In the genomic region with DNA sequence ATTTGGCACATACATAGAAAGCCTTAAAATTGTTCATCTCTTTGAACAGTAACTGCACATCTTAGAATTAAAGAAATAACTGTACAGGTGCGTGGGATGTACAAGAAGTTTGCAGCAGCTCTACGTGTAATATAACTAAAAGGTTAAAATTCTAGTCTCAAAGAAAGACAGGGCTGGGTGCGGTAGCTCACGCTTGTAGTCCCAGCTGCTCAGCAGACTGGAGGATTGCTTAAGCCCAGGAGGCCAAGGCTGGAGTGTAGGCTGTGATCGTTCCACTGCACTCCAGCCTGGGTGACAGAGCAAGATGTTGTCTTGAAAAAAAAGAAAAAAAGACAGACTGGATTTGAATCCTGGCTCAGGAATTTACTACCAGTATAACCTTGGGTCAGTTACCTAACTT, we compare ENCODE assay signal across 26 cellular contexts.
"Had no signal": no experiment of that assay in that cellular context is flagged by ENCODE, and none has a peak within 500 bp of the region (broad histone marks: within the 10 kb centered on the region; RNA-seq: fewer than 3 reads in every experiment).

No MANE protein-coding gene starts in this region.

- H3K4me3 Mint-ChIP-seq: naive thymus-derived CD4-positive, alpha-beta T cell; natural killer cell; nephron; neural progenitor cell; stimulated activated memory B cell treated with anti-CD40 and anti-IgM and Interleukin-4, amounts not matched to agents 10 μg/mL and 1 μg/mL and 100 μg/mL, for 72 hours; stimulated activated naive CD8-positive, alpha-beta T cell treated with anti-CD3 and anti-CD28 coated beads, Interleukin-15, Interleukin-2, amounts not matched to agents 100 ng/mL and 50 ng/mL, for 24 hours had no signal

- H3K4me1 Mint-ChIP-seq: neural progenitor cell had no signal

- H3K27me3 Mint-ChIP-seq: naive thymus-derived CD4-positive, alpha-beta T cell; progenitor cell of endocrine pancreas; stimulated activated memory B cell treated with anti-CD40 and anti-IgM and Interleukin-4, amounts not matched to agents 10 μg/mL and 1 μg/mL and 100 μg/mL, for 72 hours; stimulated activated naive CD8-positive, alpha-beta T cell treated with anti-CD3 and anti-CD28 coated beads, Interleukin-15, Interleukin-2, amounts not matched to agents 100 ng/mL and 50 ng/mL, for 24 hours had no signal

- H3K9ac ChIP-seq: neural progenitor cell, parathyroid adenoma had no signal

- H3K4me2 ChIP-seq: neural progenitor cell had no signal

- H2AFZ ChIP-seq: neural progenitor cell, parathyroid adenoma had no signal

- H3K36me3 ChIP-seq: ovary had no signal

- H3K27me3 ChIP-seq: neural progenitor cell, ovary, right lobe of liver, stomach, thyroid gland, tibial nerve, upper lobe of left lung, vagina had no signal

- H3K4me1 ChIP-seq: parathyroid adenoma, thyroid gland, upper lobe of left lung had no signal

- H3K4me3 ChIP-seq: neural progenitor cell, ovary, psoas muscle, right lobe of liver, stomach, thoracic aorta, thyroid gland, tibial nerve, upper lobe of left lung, vagina had no signal

- ATAC-seq: naive thymus-derived CD4-positive, alpha-beta T cell; natural killer cell; psoas muscle; right cardiac atrium; stimulated activated memory B cell treated with anti-CD40 and anti-IgM and Interleukin-4, amounts not matched to agents 10 μg/mL and 1 μg/mL and 100 μg/mL, for 72 hours had no signal

- H3K9me3 ChIP-seq: ovary, psoas muscle, right lobe of liver, stomach, thoracic aorta, thyroid gland, tibial nerve, upper lobe of left lung, vagina had no signal

- H3K27ac ChIP-seq: neural progenitor cell, ovary, parathyroid adenoma, psoas muscle, stomach, thoracic aorta, thyroid gland, tibial nerve, upper lobe of left lung, vagina had no signal

- H3K27ac Mint-ChIP-seq: natural killer cell; nephron; neural progenitor cell; progenitor cell of endocrine pancreas; stimulated activated memory B cell treated with anti-CD40 and anti-IgM and Interleukin-4, amounts not matched to agents 10 μg/mL and 1 μg/mL and 100 μg/mL, for 72 hours; stimulated activated naive CD8-positive, alpha-beta T cell treated with anti-CD3 and anti-CD28 coated beads, Interleukin-15, Interleukin-2, amounts not matched to agents 100 ng/mL and 50 ng/mL, for 24 hours had no signal

- DNase-seq: naive thymus-derived CD4-positive, alpha-beta T cell; natural killer cell; occipital lobe; ovary; posterior cingulate gyrus; psoas muscle; right cardiac atrium; right lobe of liver; small intestine; stimulated activated CD4-positive, alpha-beta T cell treated with anti-CD3 and anti-CD28 coated beads, Interleukin-15, amount 100 ng/mL, for 24 hours; stimulated activated CD4-positive, alpha-beta T cell treated with anti-CD3 and anti-CD28 coated beads, Interleukin-2, amount 100 ng/mL, for 24 hours; stimulated activated CD4-positive, alpha-beta T cell treated with anti-CD3 and anti-CD28 coated beads, Interleukin-2, amount 100 ng/mL, for 48 hours; stimulated activated CD4-positive, alpha-beta T cell treated with anti-CD3 and anti-CD28 coated beads, Interleukin-4, amount 100 ng/mL, for 24 hours; stimulated activated naive CD4-positive, alpha-beta T cell treated with Interleukin-2 at 50 U/mL for 16 hours; stomach; thyroid gland; upper lobe of left lung had no signal

- H3K9me3 Mint-ChIP-seq: naive thymus-derived CD4-positive, alpha-beta T cell; natural killer cell; nephron; neural progenitor cell; stimulated activated memory B cell treated with anti-CD40 and anti-IgM and Interleukin-4, amounts not matched to agents 10 μg/mL and 1 μg/mL and 100 μg/mL, for 72 hours; stimulated activated naive CD8-positive, alpha-beta T cell treated with anti-CD3 and anti-CD28 coated beads, Interleukin-15, Interleukin-2, amounts not matched to agents 100 ng/mL and 50 ng/mL, for 24 hours had no signal
